Comparison of ENCODE assay signal across 23 cellular contexts in genomic region chr6:34476462-34476861, GRCh38. TPM values are rescaled to one million over a fixed set of nuclear protein-coding genes. Genes with fewer than 3 reads are reported as not detected.
DNase-seq lines count a peak whose midpoint lies in the region; ATAC-seq and TF ChIP-seq lines count a peak whose summit lies in the region.
"Had no signal": no experiment of that assay in that cellular context is flagged by ENCODE, and none has a peak within 500 bp of the region (broad histone marks: within the 10 kb centered on the region; RNA-seq: fewer than 3 reads in every experiment).

No MANE protein-coding gene starts in this region.

- H3K4me3 ChIP-seq in IMR-90 (ENCODE audit: insufficient read depth, low read depth, low read length) (no peak overlapping the region), endodermal cell (ENCODE audit: low read length) (no peak overlapping the region), spleen (no peak overlapping the region)
- H3K4me3 ChIP-seq: gastroesophageal sphincter, lung, suprapubic skin, upper lobe of left lung had no signal

- H3K18ac ChIP-seq in IMR-90 (ENCODE audit: low read depth, low read length), result no peak overlapping the region

- intact Hi-C loops in IMR-90 (cut with micrococcal nuclease), result no loop called here
- intact Hi-C loops in spleen (cut with DNase I; ENCODE audit: low total_unique reads), result no loop called here

- H3K36me3 ChIP-seq in IMR-90 (ENCODE audit: control insufficient read depth, insufficient read depth, low read length), result no peaks in the 10 kb centered on the region
- H3K36me3 ChIP-seq in endodermal cell (ENCODE audit: control insufficient read depth, insufficient read depth, low read length), result no peaks in the 10 kb centered on the region
- H3K36me3 ChIP-seq in spleen, result no peaks in the 10 kb centered on the region
- H3K36me3 ChIP-seq: gastroesophageal sphincter, suprapubic skin, upper lobe of left lung had no signal

- H4K20me1 ChIP-seq in IMR-90 (ENCODE audit: insufficient read depth, low read length), result no peaks in the 10 kb centered on the region

- no TSS peak for BruUV-seq in IMR-90 (replicated peaks; lab: Mats Ljungman, UMichigan)

- no peak for TF ChIP-seq CTCF in IMR-90 (conservative IDR thresholded peaks at IDR 0.05; ENCODE audit: low read depth, low read length)
- no peak for TF ChIP-seq CTCF in endodermal cell (conservative IDR thresholded peaks at IDR 0.05)
- no peak for TF ChIP-seq CTCF in spleen (IDR thresholded peaks at IDR 0.05 in 8 of 11, conservative IDR thresholded peaks at IDR 0.05 in 3 of 11)

- H2AK5ac ChIP-seq in IMR-90 (ENCODE audit: low read depth, low read length), result no peak overlapping the region

- H3K27ac ChIP-seq in IMR-90 (ENCODE audit: insufficient read depth, low read length) (no peak overlapping the region), endodermal cell (ENCODE audit: low read depth, low read length) (no peak overlapping the region), spleen (no peak overlapping the region)
- H3K27ac ChIP-seq: gastroesophageal sphincter, suprapubic skin, upper lobe of left lung had no signal

- H3K9me1 ChIP-seq in IMR-90 (ENCODE audit: insufficient read depth, low read length), result no peaks in the 10 kb centered on the region; the same call in 1 of the 2 replicates

- peak overlapping the region; percentile 40 for H2AFZ ChIP-seq in IMR-90 (replicated peaks; ENCODE audit: low read length, poor library complexity)

- no peak overlapping the region for H3K4me3 Mint-ChIP-seq in endodermal cell
- H3K4me3 Mint-ChIP-seq: activated CD4-positive, alpha-beta T cell treated with anti-CD3 and anti-CD28 coated beads, Interleukin-2, amount 10 ng/mL, durations not matched to agents 24 days and 14 days; natural killer cell treated with Interleukin-12 subunit alpha and Interleukin-12 subunit beta and Interleukin-15 and Interleukin-18, amount 100 ng/mL, for 72 hours; T-helper 2 cell treated with Interferon-gamma antibody and Interleukin-4, amounts not matched to agents 5 μg/mL and 100 μg/mL, for 36 hours had no signal

- H3K23ac ChIP-seq in IMR-90 (ENCODE audit: low read depth, low read length), result no peak overlapping the region

- H2BK120ac ChIP-seq in IMR-90 (ENCODE audit: low read depth, low read length), result no peak overlapping the region

- no peak overlapping the region for H4K8ac ChIP-seq in IMR-90 (ENCODE audit: low read depth in 2 of 2, low read length in 2 of 2)

- no peaks in the 10 kb centered on the region for H3K79me1 ChIP-seq in IMR-90 (ENCODE audit: low read depth in 1 of 2, low read length in 2 of 2)

- no peak for TF ChIP-seq RAD21 in IMR-90 (IDR thresholded peaks at IDR 0.05; ENCODE audit: low read length)

- H3K9ac ChIP-seq in IMR-90 (ENCODE audit: low read depth, low read length), result no peak overlapping the region
- no peak overlapping the region for H3K9ac ChIP-seq in endodermal cell (ENCODE audit: extremely low read depth, low read length, poor library complexity, severe bottlenecking)

- peaks cover 15% of the 10 kb centered on the region for H3K9me3 Mint-ChIP-seq in endodermal cell
- H3K9me3 Mint-ChIP-seq: activated naive CD4-positive, alpha-beta T cell treated with anti-CD3 and anti-CD28 coated beads, Interleukin-2, amount 50 U/mL, for 72 hours; natural killer cell treated with Interleukin-12 subunit alpha and Interleukin-12 subunit beta and Interleukin-15 and Interleukin-18, amount 100 ng/mL, for 72 hours had no signal

- no peaks in the 10 kb centered on the region for H3K27me3 Mint-ChIP-seq in endodermal cell (ENCODE audit: insufficient read depth)
- H3K27me3 Mint-ChIP-seq: natural killer cell treated with Interleukin-12 subunit alpha and Interleukin-12 subunit beta and Interleukin-15 and Interleukin-18, amount 100 ng/mL, for 72 hours had no signal

- H2AK9ac ChIP-seq in IMR-90 (replicated peaks; ENCODE audit: low read depth, low read length, poor library complexity), result no peak overlapping the region

- dilution Hi-C loops in IMR-90 (cut with HindIII; ENCODE audit: low sequenced_read_pairs, unreplicated experiment), result no loop called here

- H3K4ac ChIP-seq in IMR-90 (ENCODE audit: low read depth, low read length), result no peak overlapping the region

- POLR2A ChIA-PET in IMR-90 (lab: Charles Lee; ENCODE audit: unreplicated experiment), result no interaction called here

- H3K14ac ChIP-seq in IMR-90 (replicated peaks; ENCODE audit: low read depth, low read length), result no peak overlapping the region

- ATAC-seq in IMR-90 (ENCODE audit: low read depth), result no peak; the same call in 1 of the 2 replicates
- no peak for ATAC-seq in activated CD4-positive, CD25-positive, alpha-beta regulatory T cell treated with anti-CD3 and anti-CD28 coated beads, Interleukin-2, amount 50 U/mL, for 24 hours
- ATAC-seq: gastroesophageal sphincter had no signal

- no peak overlapping the region for H2BK15ac ChIP-seq in IMR-90 (ENCODE audit: low read depth, low read length)

- TF ChIP-seq POLR2A in IMR-90 (IDR thresholded peaks at IDR 0.05; ENCODE audit: low read depth, low read length), result no peak
- no peak for TF ChIP-seq POLR2A in spleen (IDR thresholded peaks at IDR 0.05)

- H4K5ac ChIP-seq in IMR-90 (ENCODE audit: low read depth, low read length), result no peak overlapping the region

- peaks cover 3% of the 10 kb centered on the region for H3K27me3 ChIP-seq in IMR-90 (ENCODE audit: control insufficient read depth, insufficient read depth, low read length)
- H3K27me3 ChIP-seq in endodermal cell (ENCODE audit: control insufficient read depth, insufficient read depth, low read length, poor library complexity, severe bottlenecking), result no peaks in the 10 kb centered on the region
- H3K27me3 ChIP-seq in spleen (replicated peaks in 1 of 7), result no peaks in the 10 kb centered on the region
- H3K27me3 ChIP-seq: suprapubic skin, upper lobe of left lung had no signal

- H3K4me2 ChIP-seq in IMR-90 (ENCODE audit: low read depth, low read length), result no peak overlapping the region

- DNase-seq in IMR-90 (no peak), NCI-H69 (lab: John Stamatoyannopoulos, UW) (peak; percentile 79), endodermal cell (peak; percentile 47), spleen (peak; percentile 57), 8988T (no peak), A172 (ENCODE audit: low spot score) (no peak)
- DNase-seq: activated CD4-positive, alpha-beta T cell treated with anti-CD3 and anti-CD28 coated beads, Interleukin-2, amount 10 ng/mL, durations not matched to agents 24 days and 14 days; KG1; NCI-H1092 treated with DMSO at 0.1 percent for 48 hours; NCI-H2029; NCI-H226; Right ventricle myocardium superior; stimulated activated naive CD4-positive, alpha-beta T cell treated with Interleukin-2 at 50 U/mL for 16 hours had no signal

- in situ Hi-C loops in IMR-90 (cut with MboI; ENCODE audit: low sequenced_read_pairs), result no loop called here

- no peaks in the 10 kb centered on the region for H3K4me1 Mint-ChIP-seq in endodermal cell
- H3K4me1 Mint-ChIP-seq: activated CD4-positive, alpha-beta T cell treated with anti-CD3 and anti-CD28 coated beads, Interleukin-2, amount 10 ng/mL, durations not matched to agents 24 days and 14 days had no signal

- no peak overlapping the region for H3K56ac ChIP-seq in IMR-90 (ENCODE audit: extremely low read depth, insufficient read depth, low read length)

- peaks cover 2% of the 10 kb centered on the region for H3K36me3 Mint-ChIP-seq in endodermal cell (ENCODE audit: low read depth)
- H3K36me3 Mint-ChIP-seq: activated naive CD4-positive, alpha-beta T cell treated with anti-CD3 and anti-CD28 coated beads, Interleukin-2, amount 50 U/mL, for 72 hours; natural killer cell treated with Interleukin-12 subunit alpha and Interleukin-12 subunit beta and Interleukin-15 and Interleukin-18, amount 100 ng/mL, for 72 hours had no signal

- no CpG with 5 or more reads among the region's 5 CpGs for WGBS in IMR-90 (ENCODE audit: extremely low coverage in 2 of 2, insufficient read length in 1 of 2), 2 experiments
- 87 to 95% methylated on average over 2 to 5 of the region's 5 CpGs for WGBS in endodermal cell (ENCODE audit: insufficient coverage in 1 of 2, insufficient read length in 1 of 2), 2 experiments
- 64 to 80% (median 71%) methylated on average over 5 of the region's 5 CpGs; no CpG with 5 or more reads in 1 of the 5 donors for WGBS in spleen, 5 donors

- H3K9me3 ChIP-seq in IMR-90 (ENCODE audit: control insufficient read depth, insufficient read depth, low read length) (peaks cover 4% of the 10 kb centered on the region), endodermal cell (ENCODE audit: control insufficient read depth, low read length) (peaks cover 14% of the 10 kb centered on the region), spleen (peaks cover 0 to 8% (median 2%) of the 10 kb centered on the region in 8 donors)
- H3K9me3 ChIP-seq: suprapubic skin had no signal

- no peak overlapping the region for H4K91ac ChIP-seq in IMR-90 (ENCODE audit: insufficient read depth, low read depth, low read length)

- H2BK5ac ChIP-seq in IMR-90 (ENCODE audit: low read depth, low read length, poor library complexity, severe bottlenecking), result no peak overlapping the region

- no peak overlapping the region for H3K27ac Mint-ChIP-seq in endodermal cell
- H3K27ac Mint-ChIP-seq: activated CD4-positive, alpha-beta T cell treated with anti-CD3 and anti-CD28 coated beads, Interleukin-2, amount 10 ng/mL, durations not matched to agents 24 days and 14 days; activated naive CD4-positive, alpha-beta T cell treated with anti-CD3 and anti-CD28 coated beads, Interleukin-2, amount 50 U/mL, for 72 hours; natural killer cell treated with Interleukin-12 subunit alpha and Interleukin-12 subunit beta and Interleukin-15 and Interleukin-18, amount 100 ng/mL, for 72 hours; T-helper 2 cell treated with Interferon-gamma antibody and Interleukin-4, amounts not matched to agents 5 μg/mL and 100 μg/mL, for 36 hours had no signal

- CTCF ChIA-PET in IMR-90 (lab: Yijun Ruan, JAX), result no interaction called here

- H2BK20ac ChIP-seq in IMR-90 (ENCODE audit: low read depth, low read length), result no peak overlapping the region

- peaks cover 8% of the 10 kb centered on the region; the same call in 1 of the 2 replicates for H3K4me1 ChIP-seq in IMR-90 (ENCODE audit: control insufficient read depth, insufficient read depth, low read length)
- H3K4me1 ChIP-seq in endodermal cell (ENCODE audit: control insufficient read depth, insufficient read depth, low read length), result no peaks in the 10 kb centered on the region
- no peaks in the 10 kb centered on the region for H3K4me1 ChIP-seq in spleen
- H3K4me1 ChIP-seq: gastroesophageal sphincter, suprapubic skin, upper lobe of left lung had no signal

RNA-seq across cellular contexts. Expression of gene PACSIN1, which starts 10.6 kb away (rescaled TPM):
- total RNA-seq in IMR-90 (2012; rRNA removed) (not detected in 2 replicates), endodermal cell (1 to 10 TPM; 7.2 to 7.3 TPM), spleen (1 to 10 TPM in 6 of 7 donors, under 1 TPM in 1; 0.66 to 1.9 (median 1.3) TPM)
- polyA plus RNA-seq in IMR-90 (2012; rRNA removed) (0.02 and 0.03 TPM in 2 replicates), spleen (1 to 10 TPM in 1 of 3 donors, under 1 TPM in 2; 0.67 to 2.8 (median 0.86) TPM)
- 0.02 TPM in 1 of 2 replicates, not detected in the other for polyA plus RNA-seq in IMR-90 (2012; cell fraction: cytosol; rRNA removed)
- polyA plus RNA-seq in IMR-90 (2012; cell fraction: nucleus; rRNA removed; ENCODE audit: low replicate concordance), result 0.10 and 0.15 TPM in 2 replicates
- polyA plus RNA-seq in endodermal cell (2013, experiment 1 of 2), result 2.4 TPM
- polyA plus RNA-seq in endodermal cell (2013, experiment 2 of 2), result 1.7 TPM
- 0.31 TPM in 1 of 2 replicates, not detected in the other for total RNA-seq in A172 (2014; rRNA removed; shearing (Covaris generic))
- total RNA-seq: activated CD4-positive, alpha-beta T cell treated with anti-CD3 and anti-CD28 coated beads, Interleukin-2, amount 10 ng/mL, durations not matched to agents 24 days and 14 days; MCF 10A; osteoblast had no signal

RNA-seq across cellular contexts. Expression of gene RPS10, which starts 50.6 kb away (rescaled TPM):
- total RNA-seq in IMR-90 (2012; rRNA removed) (3,662 and 5,584 TPM in 2 replicates), endodermal cell (1,000 to 10,000 TPM; 1,892 to 2,030 TPM), spleen (1,000 to 10,000 TPM; 1,033 to 2,189 (median 1,131) TPM)
- polyA plus RNA-seq in IMR-90 (2012; rRNA removed) (4,105 and 5,462 TPM in 2 replicates), spleen (1,000 to 10,000 TPM; 3,993 to 4,934 (median 4,074) TPM)
- 6,022 and 9,107 TPM in 2 replicates for polyA plus RNA-seq in IMR-90 (2012; cell fraction: cytosol; rRNA removed)
- 1,293 and 1,327 TPM in 2 replicates for polyA plus RNA-seq in IMR-90 (2012; cell fraction: nucleus; rRNA removed; ENCODE audit: low replicate concordance)
- polyA plus RNA-seq in endodermal cell (2013, experiment 1 of 2), result 2,352 TPM
- 2,233 TPM for polyA plus RNA-seq in endodermal cell (2013, experiment 2 of 2)
- total RNA-seq in A172 (2014; rRNA removed; shearing (Covaris generic)), result 1,978 and 2,323 TPM in 2 replicates

Comparison
In these comparisons a context has a peak if more than half of its experiments do, and no peak if none do; other contexts are left out.
1. DNase-seq: peak in NCI-H69 (single experiment), endodermal cell (single experiment) and spleen (single experiment); none in IMR-90 (single experiment), 8988T (single experiment) and A172 (single experiment).